ENCODE assay signal across 10 cellular contexts in the genomic region with DNA sequence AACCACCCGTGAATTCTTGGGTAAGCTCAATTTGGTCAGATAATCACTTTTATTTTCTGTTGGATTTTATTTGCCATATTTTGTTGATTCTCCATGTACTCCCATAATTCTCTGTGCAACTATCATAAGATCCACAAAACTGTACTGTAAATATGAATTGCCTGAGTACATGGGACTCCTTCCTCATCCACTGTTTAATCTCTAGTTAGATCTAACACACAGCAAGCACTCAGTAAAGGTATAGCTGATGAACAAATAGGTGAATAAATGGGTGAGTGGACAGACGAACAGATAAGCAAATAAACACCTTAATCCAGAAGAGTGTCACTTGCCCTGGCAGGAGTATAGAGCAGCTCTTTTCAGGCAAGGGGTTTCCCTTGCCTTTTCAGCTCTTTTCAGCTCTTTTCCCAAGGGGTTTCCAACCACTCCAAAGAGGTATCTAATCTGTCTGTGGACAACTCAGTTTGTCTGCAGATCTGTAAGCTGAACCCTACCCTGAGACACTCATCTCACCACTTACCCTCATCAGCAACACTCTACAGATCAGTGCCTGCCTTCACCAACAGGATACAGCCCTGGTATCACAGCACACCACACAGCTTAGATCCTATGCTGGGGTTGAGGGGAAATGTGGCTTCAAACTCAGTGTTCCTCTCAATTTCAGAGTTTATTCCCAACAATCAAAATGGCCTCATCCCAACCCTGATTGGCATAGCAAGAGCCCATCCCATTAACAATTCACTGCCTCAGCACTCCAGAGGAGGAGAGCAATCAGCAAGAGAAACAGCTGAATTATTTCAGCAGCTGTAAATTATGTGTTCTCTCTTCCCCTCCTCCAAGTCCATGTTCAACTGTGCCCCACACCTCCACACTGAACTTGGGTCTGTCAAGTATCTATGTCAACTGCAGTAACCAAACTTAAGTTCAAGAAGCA. TPM values are rescaled to one million over a fixed set of nuclear protein-coding genes. Genes with fewer than 3 reads are reported as not detected.
DNase-seq lines count a peak whose midpoint lies in the region; ATAC-seq and TF ChIP-seq lines count a peak whose summit lies in the region.
"Had no signal": no experiment of that assay in that cellular context is flagged by ENCODE, and none has a peak within 500 bp of the region (broad histone marks: within the 10 kb centered on the region; RNA-seq: fewer than 3 reads in every experiment).

No MANE protein-coding gene starts in this region.

- CTCF ChIA-PET in activated naive CD4-positive, alpha-beta T cell treated with anti-CD3 and anti-CD28 coated beads, Interleukin-2, amount 10 ng/mL, durations not matched to agents 7 days and 5 days (lab: Charles Lee) = interaction anchor here (0.6 to 2.2 kb wide), 2 partner anchors 12 to 49 kb away, joined by 3 to 5 read pairs; no protein-coding TSS in a partner anchor
- CTCF ChIA-PET in CD4-positive, alpha-beta memory T cell (lab: Charles Lee; ENCODE audit: partially characterized antibody) = no interaction called here

- no peaks in the 10 kb centered on the region for H4K20me1 ChIP-seq in hepatocyte (ENCODE audit: insufficient read depth, poor library complexity, severe bottlenecking)

- H3K9me2 ChIP-seq in hepatocyte (replicated peaks; ENCODE audit: insufficient read depth) = no peaks in the 10 kb centered on the region

- no peak overlapping the region for H3K4me3 Mint-ChIP-seq in activated naive CD4-positive, alpha-beta T cell treated with anti-CD3 and anti-CD28 coated beads, Interleukin-2, amount 50 U/mL, for 24 hours
- H3K4me3 Mint-ChIP-seq in activated naive CD4-positive, alpha-beta T cell treated with anti-CD3 and anti-CD28 coated beads, Interleukin-2, amount 10 ng/mL, durations not matched to agents 7 days and 5 days = no peak overlapping the region
- no peak overlapping the region for H3K4me3 Mint-ChIP-seq in CD4-positive, alpha-beta memory T cell
- H3K4me3 Mint-ChIP-seq: CD8-positive, alpha-beta memory T cell had no signal

- POLR2A ChIA-PET in CD4-positive, alpha-beta memory T cell (lab: Charles Lee; ENCODE audit: partially characterized antibody) = interaction anchor here (0.6 to 0.7 kb wide), 2 partner anchors 77 to 173 kb away, joined by 3 read pairs; no protein-coding TSS in a partner anchor

- H3K27me3 ChIP-seq in hepatocyte (no peaks in the 10 kb centered on the region), uterus (no peaks in the 10 kb centered on the region)
- H3K27me3 ChIP-seq in CD4-positive, alpha-beta memory T cell (ENCODE audit: insufficient read depth, low read length) = no peaks in the 10 kb centered on the region

- no peak for DNase-seq in activated naive CD4-positive, alpha-beta T cell treated with anti-CD3 and anti-CD28 coated beads, Interleukin-2, amount 10 ng/mL, durations not matched to agents 7 days and 5 days
- DNase-seq in NCI-H524 treated with DMSO at 0.1 percent for 48 hours (lab: John Stamatoyannopoulos, UW) (peak; percentile 49), hepatocyte (ENCODE audit: low spot score) (no peak), uterus (no peak), SW 1271 (lab: John Stamatoyannopoulos, UW) (no peak)
- DNase-seq in CD4-positive, alpha-beta memory T cell = no peak
- DNase-seq: CD8-positive, alpha-beta memory T cell; stimulated activated naive CD4-positive, alpha-beta T cell treated with Interleukin-2 at 50 U/mL for 16 hours had no signal

- no peaks in the 10 kb centered on the region for H3K9me3 Mint-ChIP-seq in activated naive CD4-positive, alpha-beta T cell treated with anti-CD3 and anti-CD28 coated beads, Interleukin-2, amount 50 U/mL, for 24 hours
- no peaks in the 10 kb centered on the region for H3K9me3 Mint-ChIP-seq in activated naive CD4-positive, alpha-beta T cell treated with anti-CD3 and anti-CD28 coated beads, Interleukin-2, amount 10 ng/mL, durations not matched to agents 7 days and 5 days
- H3K9me3 Mint-ChIP-seq in CD4-positive, alpha-beta memory T cell = no peaks in the 10 kb centered on the region
- H3K9me3 Mint-ChIP-seq: CD8-positive, alpha-beta memory T cell had no signal

- WGBS in hepatocyte (ENCODE audit: low lambda C conversion rate, missing lambda C conversion rate) = 41% methylated on average over 2 of the region's 2 CpGs

- peaks cover 59% of the 10 kb centered on the region for H3K79me2 ChIP-seq in hepatocyte

- peak overlapping the region; percentile 68 for H3K27ac Mint-ChIP-seq in activated naive CD4-positive, alpha-beta T cell treated with anti-CD3 and anti-CD28 coated beads, Interleukin-2, amount 50 U/mL, for 24 hours
- no peak overlapping the region for H3K27ac Mint-ChIP-seq in activated naive CD4-positive, alpha-beta T cell treated with anti-CD3 and anti-CD28 coated beads, Interleukin-2, amount 10 ng/mL, durations not matched to agents 7 days and 5 days
- H3K27ac Mint-ChIP-seq in CD4-positive, alpha-beta memory T cell = no peak overlapping the region

- H3K4me1 Mint-ChIP-seq in activated naive CD4-positive, alpha-beta T cell treated with anti-CD3 and anti-CD28 coated beads, Interleukin-2, amount 50 U/mL, for 24 hours = peaks cover 39% of the 10 kb centered on the region
- H3K4me1 Mint-ChIP-seq in activated naive CD4-positive, alpha-beta T cell treated with anti-CD3 and anti-CD28 coated beads, Interleukin-2, amount 10 ng/mL, durations not matched to agents 7 days and 5 days = no peaks in the 10 kb centered on the region
- peaks cover 0 to 5% (median under 1%) of the 10 kb centered on the region in 4 donors for H3K4me1 Mint-ChIP-seq in CD4-positive, alpha-beta memory T cell

- H3K4me3 ChIP-seq in hepatocyte (no peak overlapping the region), uterus (no peak overlapping the region)
- no peak overlapping the region for H3K4me3 ChIP-seq in CD4-positive, alpha-beta memory T cell (ENCODE audit: low read length in 2 of 2)

- H2AFZ ChIP-seq in hepatocyte = no peak overlapping the region

- intact Hi-C loops in uterus (cut with DNase I; ENCODE audit: low total_unique reads) = no loop called here
- intact Hi-C loops in CD4-positive, alpha-beta memory T cell (cut with micrococcal nuclease) = no loop called here

- peaks cover 1% of the 10 kb centered on the region for H3K36me3 Mint-ChIP-seq in activated naive CD4-positive, alpha-beta T cell treated with anti-CD3 and anti-CD28 coated beads, Interleukin-2, amount 50 U/mL, for 24 hours
- no peaks in the 10 kb centered on the region for H3K36me3 Mint-ChIP-seq in activated naive CD4-positive, alpha-beta T cell treated with anti-CD3 and anti-CD28 coated beads, Interleukin-2, amount 10 ng/mL, durations not matched to agents 7 days and 5 days
- peaks cover 0 to 7% of the 10 kb centered on the region in 2 donors for H3K36me3 Mint-ChIP-seq in CD4-positive, alpha-beta memory T cell
- H3K36me3 Mint-ChIP-seq: CD8-positive, alpha-beta memory T cell had no signal

- H3K27me3 Mint-ChIP-seq in activated naive CD4-positive, alpha-beta T cell treated with anti-CD3 and anti-CD28 coated beads, Interleukin-2, amount 50 U/mL, for 24 hours = no peaks in the 10 kb centered on the region
- H3K27me3 Mint-ChIP-seq in activated naive CD4-positive, alpha-beta T cell treated with anti-CD3 and anti-CD28 coated beads, Interleukin-2, amount 10 ng/mL, durations not matched to agents 7 days and 5 days = no peaks in the 10 kb centered on the region
- H3K27me3 Mint-ChIP-seq in CD4-positive, alpha-beta memory T cell = no peaks in the 10 kb centered on the region
- H3K27me3 Mint-ChIP-seq: CD8-positive, alpha-beta memory T cell had no signal

- peaks cover 27% of the 10 kb centered on the region for H3K4me1 ChIP-seq in hepatocyte (ENCODE audit: insufficient read depth)
- H3K4me1 ChIP-seq in uterus = peaks cover 7 to 10% of the 10 kb centered on the region in 2 donors
- no peaks in the 10 kb centered on the region for H3K4me1 ChIP-seq in CD4-positive, alpha-beta memory T cell (ENCODE audit: insufficient read depth, low read length)

- no peak for TF ChIP-seq CTCF in hepatocyte (IDR thresholded peaks at IDR 0.05; ENCODE audit: poor library complexity)
- no peak for TF ChIP-seq CTCF in uterus (IDR thresholded peaks at IDR 0.05)

- H3K36me3 ChIP-seq in hepatocyte (replicated peaks; ENCODE audit: insufficient read depth, low read depth) (no peaks in the 10 kb centered on the region), uterus (no peaks in the 10 kb centered on the region)
- no peaks in the 10 kb centered on the region for H3K36me3 ChIP-seq in CD4-positive, alpha-beta memory T cell (ENCODE audit: insufficient read depth, low read length)

- no peaks in the 10 kb centered on the region for H3K9me3 ChIP-seq in hepatocyte (ENCODE audit: low read depth)
- H3K9me3 ChIP-seq in uterus = no peaks in the 10 kb centered on the region
- H3K9me3 ChIP-seq in CD4-positive, alpha-beta memory T cell (ENCODE audit: control insufficient read depth in 1 of 2, low read length in 2 of 2) = no peaks in the 10 kb centered on the region

- peak overlapping the region; percentile 48 for H3K27ac ChIP-seq in hepatocyte
- peak overlapping the region; percentile 42 to 66 for H3K27ac ChIP-seq in uterus
- H3K27ac ChIP-seq in CD4-positive, alpha-beta memory T cell (ENCODE audit: low read depth, low read length) = no peak overlapping the region

- no peak overlapping the region for H3K4me2 ChIP-seq in hepatocyte

- ATAC-seq in HG02678 (IDR thresholded peaks at IDR 0.05; ENCODE audit: unreplicated experiment) = no peak

- no peak for TF ChIP-seq POLR2A in uterus (IDR thresholded peaks at IDR 0.05)

RNA-seq across cellular contexts. Expression of gene SIL1, which starts 51.1 kb away (rescaled TPM):
- total RNA-seq in hepatocyte (73.9 and 82.0 TPM in 2 replicates), uterus (100 to 1,000 TPM in 1 of 4 donors, 10 to 100 TPM in 3; 17.4 to 122 (median 58.3) TPM)
- polyA plus RNA-seq in hepatocyte = 176 and 197 TPM in 2 replicates
- 10 to 100 TPM; 16.4 to 16.7 TPM for total RNA-seq in CD4-positive, alpha-beta memory T cell
- polyA plus RNA-seq in CD4-positive, alpha-beta memory T cell = 10 to 100 TPM; 12.2 to 12.3 TPM
